18 cellular contexts compared by ENCODE assay signal in genomic region chr17:48283390-48283789, GRCh38.
A peak's percentile ranks its signal among the peaks of the same experiment; 100 is the strongest.
DNase-seq lines count a peak whose midpoint lies in the region; ATAC-seq and TF ChIP-seq lines count a peak whose summit lies in the region.
"Had no signal": no experiment of that assay in that cellular context is flagged by ENCODE, and none has a peak within 500 bp of the region (broad histone marks: within the 10 kb centered on the region; RNA-seq: fewer than 3 reads in every experiment).

No MANE protein-coding gene starts in this region.

- H4K20me1 ChIP-seq in Loucy (ENCODE audit: insufficient read depth, low read length, poor library complexity, severe bottlenecking) = no peaks in the 10 kb centered on the region
- H4K20me1 ChIP-seq: BLaER1 treated with 17β-estradiol and CSF1 and Interleukin-3, amounts not matched to agents 10 nM and 100 nM had no signal

- H3F3A ChIP-seq in Loucy (ENCODE audit: low read depth) = no peaks in the 10 kb centered on the region

- no peaks in the 10 kb centered on the region for H3K36me3 ChIP-seq in Loucy (ENCODE audit: insufficient read depth, low read length)
- H3K36me3 ChIP-seq: BLaER1 treated with 17β-estradiol and CSF1 and Interleukin-3, amounts not matched to agents 10 nM and 100 nM had no signal

- H3K4me3 Mint-ChIP-seq in T-helper 17 cell = no peak overlapping the region
- H3K4me3 Mint-ChIP-seq: T-cell had no signal

- H3K4me2 ChIP-seq in Loucy (ENCODE audit: low read depth, low read length, poor library complexity, severe bottlenecking) = no peak overlapping the region
- H3K4me2 ChIP-seq: BLaER1 treated with 17β-estradiol and CSF1 and Interleukin-3, amounts not matched to agents 10 nM and 100 nM had no signal

- no peak overlapping the region for H2AFZ ChIP-seq in Loucy (ENCODE audit: low read length)

- peaks cover 19% of the 10 kb centered on the region for H3K4me1 Mint-ChIP-seq in T-helper 17 cell

- H3K36me3 Mint-ChIP-seq in T-helper 17 cell (ENCODE audit: low read depth) = peaks cover 6% of the 10 kb centered on the region

- H3K27ac Mint-ChIP-seq in T-helper 17 cell = peak overlapping the region; percentile 2
- H3K27ac Mint-ChIP-seq: T-cell had no signal

- DNase-seq in NCI-H2227 treated with DMSO at 0.1 percent for 48 hours (lab: John Stamatoyannopoulos, UW) (peak; percentile 22), NCI-H2227 (lab: John Stamatoyannopoulos, UW; ENCODE audit: unreplicated experiment) (no peak), T-helper 17 cell (no peak), DMS 273 (lab: John Stamatoyannopoulos, UW; ENCODE audit: unreplicated experiment) (no peak), GOT3 (lab: John Stamatoyannopoulos, UW) (no peak)
- DNase-seq: DMS 273 treated with DMSO at 0.1 percent for 48 hours, GF-D8, NCI-H146, NCI-H2081 treated with DMSO at 0.1 percent for 48 hours, NCI-H774, T-cell, T1000 had no signal

- no peaks in the 10 kb centered on the region for H3K4me1 ChIP-seq in Loucy (ENCODE audit: insufficient read depth, low read length, poor library complexity, severe bottlenecking)
- H3K4me1 ChIP-seq: BLaER1 treated with 17β-estradiol and CSF1 and Interleukin-3, amounts not matched to agents 10 nM and 100 nM had no signal

- no peak overlapping the region for H3K9ac ChIP-seq in Loucy (ENCODE audit: low read depth, low read length, poor library complexity, severe bottlenecking)
- H3K9ac ChIP-seq: BLaER1 treated with 17β-estradiol and CSF1 and Interleukin-3, amounts not matched to agents 10 nM and 100 nM had no signal

- H3K9me2 ChIP-seq in Loucy (replicated peaks; ENCODE audit: low read depth, low read length) = no peaks in the 10 kb centered on the region

- peak; percentile 26; the same call in 1 of the 2 replicates for TF ChIP-seq CTCF in Loucy (conservative IDR thresholded peaks at IDR 0.05; ENCODE audit: low read length)

- H3K4me3 ChIP-seq in Loucy (ENCODE audit: low read length, poor library complexity, severe bottlenecking) = no peak overlapping the region
- H3K4me3 ChIP-seq: BLaER1 treated with 17β-estradiol and CSF1 and Interleukin-3, amounts not matched to agents 10 nM and 100 nM; SK-N-MC had no signal

- H3K79me2 ChIP-seq in Loucy (ENCODE audit: insufficient read depth, low read length) = no peaks in the 10 kb centered on the region

- ATAC-seq in T-helper 17 cell (no peak), HG02970 (IDR thresholded peaks at IDR 0.05; ENCODE audit: low FRiP score, unreplicated experiment) (no peak), HG03135 (IDR thresholded peaks at IDR 0.05; ENCODE audit: unreplicated experiment) (no peak)
- ATAC-seq: Panc1, T-cell had no signal

- H3K27me3 ChIP-seq in Loucy (ENCODE audit: insufficient read depth, low read length, poor library complexity, severe bottlenecking) = no peaks in the 10 kb centered on the region

- H3K9me3 ChIP-seq in Loucy (ENCODE audit: insufficient read depth, low read depth, low read length) (no peaks in the 10 kb centered on the region), T-helper 17 cell (ENCODE audit: control insufficient read depth, low read length, poor library complexity, severe bottlenecking) (no peaks in the 10 kb centered on the region)
- H3K9me3 ChIP-seq: BLaER1 treated with 17β-estradiol and CSF1 and Interleukin-3, amounts not matched to agents 10 nM and 100 nM had no signal

- no peaks in the 10 kb centered on the region for H3K27me3 Mint-ChIP-seq in T-helper 17 cell
- H3K27me3 Mint-ChIP-seq: T-cell had no signal
